1 cellular context compared by ENCODE assay signal in genomic region chr9:133251773-133252172, GRCh38.
TF ChIP-seq lines count a peak whose summit lies in the region.

No MANE protein-coding gene starts in this region.

TF ChIP-seq in SK-N-SH, 30 proteins besides CTCF, POLR2A, EP300 and RAD21:
- no peak for TF ChIP-seq REST (IDR thresholded peaks at IDR 0.05; ENCODE audit: low read depth, low read length)
- TF ChIP-seq TEAD4 (IDR thresholded peaks at IDR 0.05; ENCODE audit: borderline replicate concordance, insufficient read depth), result no peak
- no peak for TF ChIP-seq NFIC (IDR thresholded peaks at IDR 0.05; ENCODE audit: borderline replicate concordance)
- TF ChIP-seq MAX (IDR thresholded peaks at IDR 0.05; ENCODE audit: low read depth), result no peak
- no peak for TF ChIP-seq YY1 (IDR thresholded peaks at IDR 0.05; ENCODE audit: low read depth)
- no peak for TF ChIP-seq PBX3 (IDR thresholded peaks at IDR 0.05)
- no peak for TF ChIP-seq JUND (IDR thresholded peaks at IDR 0.05)
- no peak for TF ChIP-seq CHD2 (IDR thresholded peaks at IDR 0.05; ENCODE audit: low read length, partially characterized antibody)
- TF ChIP-seq SMC3 (IDR thresholded peaks at IDR 0.05; ENCODE audit: low read depth, low read length), result no peak
- TF ChIP-seq RCOR1 (IDR thresholded peaks at IDR 0.05; ENCODE audit: low read length), result no peak
- no peak for TF ChIP-seq MXI1 (IDR thresholded peaks at IDR 0.05; ENCODE audit: low read depth, low read length)
- TF ChIP-seq TCF12 (IDR thresholded peaks at IDR 0.05), result no peak
- no peak for TF ChIP-seq EZH2phosphoT487 (IDR thresholded peaks at IDR 0.05; ENCODE audit: borderline replicate concordance, low read depth)
- TF ChIP-seq SIN3A (IDR thresholded peaks at IDR 0.05; ENCODE audit: borderline replicate concordance, low read depth, low read length), result no peak
